24 cellular contexts compared by ENCODE assay signal in the genomic region with DNA sequence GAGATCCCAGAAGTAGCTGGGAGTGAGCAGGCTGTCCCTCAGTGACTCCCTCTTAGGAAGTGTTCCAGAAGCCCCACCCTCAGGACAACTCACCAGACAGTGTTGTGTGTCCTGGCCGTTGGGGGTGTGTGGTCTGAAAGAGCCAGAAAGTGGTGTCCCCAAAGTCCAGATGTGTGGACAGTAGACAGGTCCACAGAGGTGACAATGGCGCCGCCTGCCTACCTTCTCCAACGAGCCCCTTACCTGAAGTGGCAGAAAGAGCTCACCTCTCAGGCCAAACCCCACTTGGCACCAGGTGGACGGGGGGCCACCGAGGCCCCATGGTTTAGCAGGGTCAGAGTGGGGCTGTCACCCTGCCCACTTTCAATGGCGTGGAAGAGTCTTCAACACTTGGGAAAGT. TPM values are rescaled to one million over a fixed set of nuclear protein-coding genes. Genes with fewer than 3 reads are reported as not detected.
DNase-seq lines count a peak whose midpoint lies in the region; ATAC-seq and TF ChIP-seq lines count a peak whose summit lies in the region.
"Had no signal": no experiment of that assay in that cellular context is flagged by ENCODE, and none has a peak within 500 bp of the region (broad histone marks: within the 10 kb centered on the region; RNA-seq: fewer than 3 reads in every experiment).

No MANE protein-coding gene starts in this region.

- H3K4me3 Mint-ChIP-seq in activated T-cell treated with anti-CD3 and anti-CD28 coated beads, Interleukin-2, amount 50 U/mL, for 24 hours: no peak overlapping the region
- H3K4me3 Mint-ChIP-seq: CD4-positive, alpha-beta T cell; IgD-negative memory B cell had no signal

- H3K9me3 Mint-ChIP-seq in activated T-cell treated with anti-CD3 and anti-CD28 coated beads, Interleukin-2, amount 50 U/mL, for 24 hours: no peaks in the 10 kb centered on the region
- H3K9me3 Mint-ChIP-seq: CD4-positive, alpha-beta T cell; IgD-negative memory B cell had no signal

- DNase-seq in PC-3 (peak; percentile 30), mammary epithelial cell (no peak), posterior vena cava (ENCODE audit: low spot score) (peak; percentile 61), kidney glomerular epithelial cell (lab: John Stamatoyannopoulos, UW) (no peak)
- no peak for DNase-seq in activated T-cell treated with anti-CD3 and anti-CD28 coated beads, Interleukin-2, amount 50 U/mL, for 24 hours
- DNase-seq: AML-193; CD4-positive, alpha-beta T cell; DMS53; NCI-H1048; NCI-H1417 treated with DMSO at 0.1 percent for 48 hours; NCI-H1694 treated with DMSO at 0.1 percent for 48 hours; NCI-H2081; NCI-H2227 treated with DMSO at 0.1 percent for 48 hours; NCI-H526 treated with DMSO at 0.1 percent for 48 hours; Peyer's patch had no signal

- ATAC-seq in PC-3 (no peak; the same call in 1 of the 2 replicates), esophagus mucosa (peak; percentile 13), HG03159 (IDR thresholded peaks at IDR 0.05; ENCODE audit: unreplicated experiment) (no peak)

- H3K27me3 Mint-ChIP-seq in activated T-cell treated with anti-CD3 and anti-CD28 coated beads, Interleukin-2, amount 50 U/mL, for 24 hours: no peaks in the 10 kb centered on the region
- H3K27me3 Mint-ChIP-seq: CD4-positive, alpha-beta T cell; IgD-negative memory B cell had no signal

- H3K79me2 ChIP-seq in PC-3 (ENCODE audit: low read length) (no peaks in the 10 kb centered on the region), mammary epithelial cell (ENCODE audit: insufficient read depth, low read length) (no peaks in the 10 kb centered on the region)

- no peaks in the 10 kb centered on the region for H4K20me1 ChIP-seq in PC-3 (ENCODE audit: low read length)
- no peaks in the 10 kb centered on the region for H4K20me1 ChIP-seq in mammary epithelial cell (ENCODE audit: insufficient read depth, low read length)

- H3K27ac ChIP-seq in PC-3 (ENCODE audit: low read length): peak overlapping the region; percentile 94
- H3K27ac ChIP-seq in mammary epithelial cell (ENCODE audit: insufficient read depth, low read depth, low read length): peak overlapping the region; percentile 87
- H3K27ac ChIP-seq: BLaER1 treated with 17β-estradiol and CSF1 and Interleukin-3, amounts not matched to agents 10 nM and 100 nM; KMS-11; Peyer's patch had no signal

- CTCF ChIA-PET in PC-3 (lab: Charles Lee) (no interaction called here), mammary epithelial cell (lab: Charles Lee; ENCODE audit: low non-redundant PET) (no interaction called here)

- H3K4me1 ChIP-seq in PC-3 (ENCODE audit: insufficient read depth, low read length) (peaks cover 31% of the 10 kb centered on the region), mammary epithelial cell (ENCODE audit: insufficient read depth, low read length) (peaks cover 30% of the 10 kb centered on the region)
- H3K4me1 ChIP-seq: Peyer's patch had no signal

- no peak for TF ChIP-seq CTCF in PC-3 (conservative IDR thresholded peaks at IDR 0.05; ENCODE audit: low read depth, low read length)
- no peak for TF ChIP-seq CTCF in mammary epithelial cell (conservative IDR thresholded peaks at IDR 0.05 in 1 of 2, IDR thresholded peaks at IDR 0.05 in 1 of 2; ENCODE audit: extremely low read depth in 1 of 2, insufficient read depth in 1 of 2, low read depth in 1 of 2, low read length in 2 of 2)

- peak overlapping the region; percentile 72; the same call in 1 of the 2 replicates for H3K9ac ChIP-seq in PC-3 (ENCODE audit: low read length)
- no peak overlapping the region for H3K9ac ChIP-seq in mammary epithelial cell (ENCODE audit: insufficient read depth, low read length)
- H3K9ac ChIP-seq: BLaER1 treated with 17β-estradiol and CSF1 and Interleukin-3, amounts not matched to agents 10 nM and 100 nM; KMS-11 had no signal

- H3F3A ChIP-seq in PC-3 (ENCODE audit: low read length, unreplicated experiment): no peaks in the 10 kb centered on the region

- H3K27me3 ChIP-seq in PC-3 (ENCODE audit: low read length) (no peaks in the 10 kb centered on the region), mammary epithelial cell (ENCODE audit: insufficient read depth, low read length) (no peaks in the 10 kb centered on the region)
- H3K27me3 ChIP-seq: Peyer's patch had no signal

- no peaks in the 10 kb centered on the region for H3K9me2 ChIP-seq in PC-3 (replicated peaks; ENCODE audit: low read length)

- no peaks in the 10 kb centered on the region for H3K9me3 ChIP-seq in PC-3 (ENCODE audit: low read length)
- H3K9me3 ChIP-seq in mammary epithelial cell (replicated peaks; ENCODE audit: insufficient read depth, low read length): peaks cover 6% of the 10 kb centered on the region
- H3K9me3 ChIP-seq: BLaER1 treated with 17β-estradiol and CSF1 and Interleukin-3, amounts not matched to agents 10 nM and 100 nM; Peyer's patch had no signal

- WGBS in mammary epithelial cell (ENCODE audit: low coverage, missing lambda C conversion rate): 92% methylated on average over 6 of the region's 7 CpGs

- no peaks in the 10 kb centered on the region for H3K36me3 Mint-ChIP-seq in activated T-cell treated with anti-CD3 and anti-CD28 coated beads, Interleukin-2, amount 50 U/mL, for 24 hours (ENCODE audit: low read depth)

- H3K4me3 ChIP-seq in PC-3 (ENCODE audit: low read length) (no peak overlapping the region), mammary epithelial cell (replicated peaks in 1 of 3; ENCODE audit: insufficient read depth in 1 of 3, low read depth in 2 of 3, low read length in 3 of 3) (no peak overlapping the region)
- H3K4me3 ChIP-seq: BLaER1 treated with 17β-estradiol and CSF1 and Interleukin-3, amounts not matched to agents 10 nM and 100 nM; Peyer's patch had no signal

- dilution Hi-C loops in mammary epithelial cell (cut with HindIII; ENCODE audit: low sequenced_read_pairs): loop anchor here (25.0 kb wide), 1 partner anchor 191 kb away; no protein-coding TSS in a partner anchor

- H3K4me1 Mint-ChIP-seq in activated T-cell treated with anti-CD3 and anti-CD28 coated beads, Interleukin-2, amount 50 U/mL, for 24 hours (ENCODE audit: low read depth): peaks cover 6% of the 10 kb centered on the region

- H3K4me2 ChIP-seq in PC-3 (ENCODE audit: low read length) (peak overlapping the region; percentile 78), mammary epithelial cell (ENCODE audit: insufficient read depth, low read depth, low read length) (no peak overlapping the region)
- H3K4me2 ChIP-seq: BLaER1 treated with 17β-estradiol and CSF1 and Interleukin-3, amounts not matched to agents 10 nM and 100 nM; KMS-11 had no signal

- BruUV-seq in PC-3 (replicated peaks; lab: Mats Ljungman, UMichigan): no TSS peak
- no TSS peak for BruUV-seq in mammary epithelial cell (replicated peaks; lab: Mats Ljungman, UMichigan)

- H3K36me3 ChIP-seq in PC-3 (ENCODE audit: low read depth, low read length) (no peaks in the 10 kb centered on the region), mammary epithelial cell (ENCODE audit: insufficient read depth, low read length) (no peaks in the 10 kb centered on the region)
- H3K36me3 ChIP-seq: BLaER1 treated with 17β-estradiol and CSF1 and Interleukin-3, amounts not matched to agents 10 nM and 100 nM; Peyer's patch had no signal

- in situ Hi-C loops in mammary epithelial cell (cut with MboI; ENCODE audit: low sequenced_read_pairs in 2 of 2): loop anchor here in 1 of 2 donors (25.0 kb wide), 1 partner anchor 166 kb away; a partner anchor contains a TSS

- no peak overlapping the region for H3K27ac Mint-ChIP-seq in activated T-cell treated with anti-CD3 and anti-CD28 coated beads, Interleukin-2, amount 50 U/mL, for 24 hours
- H3K27ac Mint-ChIP-seq: CD4-positive, alpha-beta T cell; IgD-negative memory B cell had no signal

- POLR2A ChIA-PET in PC-3 (lab: Charles Lee; ENCODE audit: unreplicated experiment): no interaction called here

- no peak overlapping the region; the same call in 1 of the 2 replicates for H2AFZ ChIP-seq in PC-3 (ENCODE audit: low read length)
- H2AFZ ChIP-seq in mammary epithelial cell (ENCODE audit: low read depth, low read length): peak overlapping the region; percentile 45

- intact Hi-C loops in PC-3 (cut with micrococcal nuclease): no loop called here
- intact Hi-C loops in mammary epithelial cell (cut with micrococcal nuclease): no loop called here
- intact Hi-C loops in posterior vena cava (cut with DNase I): no loop called here

RNA-seq across cellular contexts. Expression of a gene that starts 19.9 kb away (rescaled TPM):
- total RNA-seq in PC-3 (2014; rRNA removed) (0.15 TPM in 1 of 2 replicates, not detected in the other), mammary epithelial cell (1 to 10 TPM in 1 of 2 donors, under 1 TPM in 1; 0.67 to 2.5 TPM), esophagus mucosa (1.7 TPM), posterior vena cava (1 to 10 TPM in 1 of 2 donors, under 1 TPM in 1; 0.81 to 1.2 TPM)
- 0.77 TPM for polyA plus RNA-seq in mammary epithelial cell
- not detected for polyA minus RNA-seq in mammary epithelial cell

RNA-seq across cellular contexts. Expression of a gene that starts 20.0 kb away (rescaled TPM):
- total RNA-seq in PC-3 (2014; rRNA removed) (18.8 and 19.1 TPM in 2 replicates), mammary epithelial cell (10 to 100 TPM in 1 of 2 donors, 1 to 10 TPM in 1; 8.3 to 21.0 TPM), esophagus mucosa (15.3 TPM), posterior vena cava (10 to 100 TPM; 14.3 to 16.9 TPM)
- 21.7 TPM for polyA plus RNA-seq in mammary epithelial cell
- 16.2 TPM for polyA minus RNA-seq in mammary epithelial cell

RNA-seq across cellular contexts. Expression of a gene that starts 30.6 kb away (rescaled TPM):
- 154 and 248 TPM in 2 replicates for total RNA-seq in PC-3 (2014; rRNA removed)
- 100 to 1,000 TPM; 315 to 319 TPM for total RNA-seq in mammary epithelial cell
- polyA plus RNA-seq in mammary epithelial cell: 1,296 TPM
- 208 TPM for polyA minus RNA-seq in mammary epithelial cell
- total RNA-seq in esophagus mucosa: 322 TPM
- total RNA-seq in posterior vena cava: 10 to 100 TPM; 43.2 to 55.9 TPM

RNA-seq across cellular contexts. Expression of a gene that starts 30.9 kb away (rescaled TPM):
- total RNA-seq in PC-3 (2014; rRNA removed): 6.9 and 7.3 TPM in 2 replicates
- total RNA-seq in mammary epithelial cell: 10 to 100 TPM; 23.2 to 25.2 TPM
- 3.6 TPM for polyA plus RNA-seq in mammary epithelial cell
- polyA minus RNA-seq in mammary epithelial cell: 20.5 TPM
- 8.6 TPM for total RNA-seq in esophagus mucosa
- 10 to 100 TPM; 17.7 to 21.6 TPM for total RNA-seq in posterior vena cava

RNA-seq across cellular contexts. Expression of a gene that starts 41.7 kb away (rescaled TPM):
- not detected in 2 replicates for total RNA-seq in PC-3 (2014; rRNA removed)
- total RNA-seq in mammary epithelial cell: under 1 TPM in 1 of 2 donors, not detected in 1; 0.67 TPM
- polyA plus RNA-seq in mammary epithelial cell: 0.20 TPM
- polyA minus RNA-seq in mammary epithelial cell: not detected
- total RNA-seq in esophagus mucosa: 3.5 TPM
- total RNA-seq in posterior vena cava: under 1 TPM in 1 of 2 donors, not detected in 1; 0.10 TPM
- total RNA-seq: CD4-positive, alpha-beta T cell; Daoy; G401; NCI-H460; Peyer's patch; SK-MEL-5 had no signal

Comparison
In these comparisons a context has a peak if more than half of its experiments do, and no peak if none do; other contexts are left out.
1. DNase-seq: peak in PC-3 (single experiment) and posterior vena cava (single experiment); none in mammary epithelial cell (single experiment), kidney glomerular epithelial cell (single experiment) and activated T-cell treated with anti-CD3 and anti-CD28 coated beads, Interleukin-2, amount 50 U/mL, for 24 hours (single experiment).